Comparison of ENCODE assay signal across 2 cellular contexts in the genomic region with DNA sequence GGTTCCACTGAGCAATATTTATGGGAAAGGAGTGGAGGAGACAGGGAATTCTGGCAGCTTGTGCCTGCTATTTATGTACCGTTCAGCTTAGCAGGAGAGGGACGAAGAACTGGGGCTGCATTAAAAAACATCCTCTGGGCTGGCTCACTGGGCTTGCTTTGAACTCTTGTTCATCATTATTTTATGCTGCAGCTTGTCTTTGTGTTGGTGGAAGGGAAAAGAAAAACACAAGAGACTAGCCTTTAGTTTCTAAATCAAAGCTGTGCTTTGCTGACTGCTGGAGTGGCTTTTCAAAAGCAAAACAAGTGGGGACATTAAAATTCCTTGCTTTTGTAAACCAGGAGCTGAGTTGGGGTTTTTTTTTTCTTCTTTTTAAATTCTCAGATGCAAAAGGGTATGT.
TF ChIP-seq lines count a peak whose summit lies in the region.

No MANE protein-coding gene starts in this region.

TF ChIP-seq in SK-N-SH, 30 proteins besides CTCF, POLR2A, EP300 and RAD21 (continued from another document):
- TF ChIP-seq, protein P1, sequence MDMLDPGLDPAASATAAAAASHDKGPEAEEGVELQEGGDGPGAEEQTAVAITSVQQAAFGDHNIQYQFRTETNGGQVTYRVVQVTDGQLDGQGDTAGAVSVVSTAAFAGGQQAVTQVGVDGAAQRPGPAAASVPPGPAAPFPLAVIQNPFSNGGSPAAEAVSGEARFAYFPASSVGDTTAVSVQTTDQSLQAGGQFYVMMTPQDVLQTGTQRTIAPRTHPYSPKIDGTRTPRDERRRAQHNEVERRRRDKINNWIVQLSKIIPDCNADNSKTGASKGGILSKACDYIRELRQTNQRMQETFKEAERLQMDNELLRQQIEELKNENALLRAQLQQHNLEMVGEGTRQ (IDR thresholded peaks at IDR 0.05; ENCODE audit: borderline replicate concordance, low read depth, low read length): no peak
- TF ChIP-seq, protein P2, sequence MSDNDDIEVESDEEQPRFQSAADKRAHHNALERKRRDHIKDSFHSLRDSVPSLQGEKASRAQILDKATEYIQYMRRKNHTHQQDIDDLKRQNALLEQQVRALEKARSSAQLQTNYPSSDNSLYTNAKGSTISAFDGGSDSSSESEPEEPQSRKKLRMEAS (IDR thresholded peaks at IDR 0.05; ENCODE audit: low read depth): no peak

TF ChIP-seq in SK-N-SH treated with all-trans-retinoic acid at 6 μM for 48 hours, 23 proteins besides CTCF, POLR2A, EP300 and RAD21 (continued from another document):
- no peak for TF ChIP-seq RARB (CRISPR knock-in tag; IDR thresholded peaks at IDR 0.05)
- TF ChIP-seq ARNTL (CRISPR knock-in tag; IDR thresholded peaks at IDR 0.05; ENCODE audit: borderline replicate concordance, low read depth): no peak
- no peak for TF ChIP-seq ZNF8 (CRISPR knock-in tag; IDR thresholded peaks at IDR 0.05)
- TF ChIP-seq TCF4 (CRISPR knock-in tag; IDR thresholded peaks at IDR 0.05; ENCODE audit: borderline replicate concordance): no peak
